ENCODE assay signal across 26 cellular contexts in genomic region chrX:129495941-129496340, GRCh38. TPM values are rescaled to one million over a fixed set of nuclear protein-coding genes. Genes with fewer than 3 reads are reported as not detected.
DNase-seq lines count a peak whose midpoint lies in the region; ATAC-seq and TF ChIP-seq lines count a peak whose summit lies in the region.
"Had no signal": no experiment of that assay in that cellular context is flagged by ENCODE, and none has a peak within 500 bp of the region (broad histone marks: within the 10 kb centered on the region; RNA-seq: fewer than 3 reads in every experiment).

No MANE protein-coding gene starts in this region.

- no peaks in the 10 kb centered on the region for H3K79me2 ChIP-seq in PC-3 (ENCODE audit: low read length)
- H3K79me2 ChIP-seq: parathyroid adenoma had no signal

- H3K36me3 Mint-ChIP-seq in osteocyte (ENCODE audit: unreplicated experiment): peaks cover 49% of the 10 kb centered on the region
- H3K36me3 Mint-ChIP-seq: activated naive CD4-positive, alpha-beta T cell treated with anti-CD3 and anti-CD28 coated beads, Interleukin-2, amount 50 U/mL, for 24 hours; CD4-positive, CD25-positive, alpha-beta regulatory T cell had no signal

- no peaks in the 10 kb centered on the region for H3K9me3 ChIP-seq in PC-3 (ENCODE audit: low read length)
- H3K9me3 ChIP-seq: heart right ventricle, left lung, upper lobe of right lung had no signal

- no peak for TF ChIP-seq CTCF in PC-3 (conservative IDR thresholded peaks at IDR 0.05; ENCODE audit: low read depth, low read length)
- TF ChIP-seq CTCF in choroid plexus epithelial cell (conservative IDR thresholded peaks at IDR 0.05; ENCODE audit: low read depth, low read length): no peak
- TF ChIP-seq CTCF in osteocyte (IDR thresholded peaks at IDR 0.05): no peak

- H3K27me3 Mint-ChIP-seq in osteocyte (ENCODE audit: unreplicated experiment): no peaks in the 10 kb centered on the region
- H3K27me3 Mint-ChIP-seq: activated CD4-positive, alpha-beta T cell treated with anti-CD3 and anti-CD28 coated beads for 36 hours; activated naive CD4-positive, alpha-beta T cell treated with anti-CD3 and anti-CD28 coated beads, Interleukin-2, amount 50 U/mL, for 24 hours; naive thymus-derived CD8-positive, alpha-beta T cell had no signal

- H3K27me3 ChIP-seq in PC-3 (ENCODE audit: low read length): no peaks in the 10 kb centered on the region
- H3K27me3 ChIP-seq: heart right ventricle, left lung, upper lobe of right lung had no signal

- peak overlapping the region; percentile 50 for H3K27ac Mint-ChIP-seq in osteocyte (ENCODE audit: unreplicated experiment)
- H3K27ac Mint-ChIP-seq: activated CD4-positive, alpha-beta T cell treated with anti-CD3 and anti-CD28 coated beads for 36 hours; activated naive CD4-positive, alpha-beta T cell treated with anti-CD3 and anti-CD28 coated beads, Interleukin-2, amount 50 U/mL, for 24 hours; activated T-cell treated with anti-CD3 and anti-CD28 coated beads, Interleukin-2, amount 50 U/mL, for 72 hours; CD4-positive, CD25-positive, alpha-beta regulatory T cell; effector memory CD8-positive, alpha-beta T cell; mesothelial cell of epicardium; naive thymus-derived CD8-positive, alpha-beta T cell; T-cell had no signal

- no peak overlapping the region; the same call in 1 of the 2 replicates for H3K9ac ChIP-seq in PC-3 (ENCODE audit: low read length)
- H3K9ac ChIP-seq: parathyroid adenoma had no signal

- H3K4me2 ChIP-seq in PC-3 (ENCODE audit: low read length): peak overlapping the region; percentile 58

- no peaks in the 10 kb centered on the region for H4K20me1 ChIP-seq in PC-3 (ENCODE audit: low read length)

- TF ChIP-seq POLR2A in GM18505 (IDR thresholded peaks at IDR 0.05; ENCODE audit: borderline replicate concordance, extremely low read depth, insufficient read depth, insufficient read length): no peak

- peak overlapping the region; percentile 77 for H3K27ac ChIP-seq in PC-3 (ENCODE audit: low read length)
- H3K27ac ChIP-seq: heart right ventricle, left lung, parathyroid adenoma, upper lobe of right lung had no signal

- no peaks in the 10 kb centered on the region for H3F3A ChIP-seq in PC-3 (ENCODE audit: low read length, unreplicated experiment)

- H3K9me2 ChIP-seq in PC-3 (replicated peaks; ENCODE audit: low read length): no peaks in the 10 kb centered on the region

- intact Hi-C loops in PC-3 (cut with micrococcal nuclease): no loop called here

- H3K4me1 Mint-ChIP-seq in osteocyte (ENCODE audit: unreplicated experiment): peaks cover 10% of the 10 kb centered on the region
- H3K4me1 Mint-ChIP-seq: activated CD4-positive, alpha-beta T cell treated with anti-CD3 and anti-CD28 coated beads for 36 hours; activated naive CD4-positive, alpha-beta T cell treated with anti-CD3 and anti-CD28 coated beads, Interleukin-2, amount 50 U/mL, for 24 hours; CD4-positive, CD25-positive, alpha-beta regulatory T cell; mesothelial cell of epicardium; naive thymus-derived CD8-positive, alpha-beta T cell; T-cell had no signal

- DNase-seq in EL (peak; percentile 43), PC-3 (peak; percentile 59), choroid plexus epithelial cell (ENCODE audit: low read depth) (peak; percentile 40), osteocyte (ENCODE audit: extremely low spot score, unreplicated experiment) (no peak), UCSD-AML1 (lab: John Stamatoyannopoulos, UW; ENCODE audit: unreplicated experiment) (no peak)
- no peak for DNase-seq in activated CD8-positive, alpha-beta memory T cell treated with anti-CD3 and anti-CD28 coated beads, Interleukin-2, amount 50 U/mL, for 4 hours
- DNase-seq: activated CD4-positive, alpha-beta T cell treated with anti-CD3 and anti-CD28 coated beads for 36 hours; activated T-cell treated with anti-CD3 and anti-CD28 coated beads, Interleukin-2, amount 50 U/mL, for 72 hours; CD4-positive, CD25-positive, alpha-beta regulatory T cell; effector memory CD8-positive, alpha-beta T cell; GDM1; heart right ventricle; KG1; left lung; MV-4-11; naive thymus-derived CD8-positive, alpha-beta T cell; NCI-H187 treated with DMSO at 0.1 percent for 48 hours; NCI-H774; right cardiac atrium; Right ventricle myocardium superior; T-cell; upper lobe of right lung had no signal

- no peak overlapping the region for H3K4me3 Mint-ChIP-seq in osteocyte (ENCODE audit: unreplicated experiment)
- H3K4me3 Mint-ChIP-seq: activated CD4-positive, alpha-beta T cell treated with anti-CD3 and anti-CD28 coated beads for 36 hours; activated naive CD4-positive, alpha-beta T cell treated with anti-CD3 and anti-CD28 coated beads, Interleukin-2, amount 50 U/mL, for 24 hours; activated T-cell treated with anti-CD3 and anti-CD28 coated beads, Interleukin-2, amount 50 U/mL, for 72 hours; CD4-positive, CD25-positive, alpha-beta regulatory T cell; effector memory CD8-positive, alpha-beta T cell; mesothelial cell of epicardium; naive thymus-derived CD8-positive, alpha-beta T cell; T-cell had no signal

- H3K4me1 ChIP-seq in PC-3 (ENCODE audit: insufficient read depth, low read length): peaks cover 45% of the 10 kb centered on the region
- H3K4me1 ChIP-seq: heart right ventricle, left lung, parathyroid adenoma, upper lobe of right lung had no signal

- H3K4me3 ChIP-seq in PC-3 (ENCODE audit: low read length): peak overlapping the region; percentile 32; the same call in 1 of the 2 replicates
- H3K4me3 ChIP-seq in choroid plexus epithelial cell (ENCODE audit: low read depth, low read length): no peak overlapping the region
- H3K4me3 ChIP-seq: heart right ventricle, left lung, upper lobe of right lung had no signal

- peaks cover 23% of the 10 kb centered on the region for H3K36me3 ChIP-seq in PC-3 (ENCODE audit: low read depth, low read length)
- H3K36me3 ChIP-seq: left lung, upper lobe of right lung had no signal

- POLR2A ChIA-PET in PC-3 (lab: Charles Lee; ENCODE audit: unreplicated experiment): interaction anchor here (0.7 kb wide), 1 partner anchor 14 kb away, joined by 3 read pairs; no protein-coding TSS in a partner anchor

- no TSS peak for BruUV-seq in PC-3 (replicated peaks; lab: Mats Ljungman, UMichigan)

- CTCF ChIA-PET in PC-3 (lab: Charles Lee): no interaction called here

- H3K9me3 Mint-ChIP-seq in osteocyte (ENCODE audit: unreplicated experiment): no peaks in the 10 kb centered on the region
- H3K9me3 Mint-ChIP-seq: activated naive CD4-positive, alpha-beta T cell treated with anti-CD3 and anti-CD28 coated beads, Interleukin-2, amount 50 U/mL, for 24 hours; activated T-cell treated with anti-CD3 and anti-CD28 coated beads, Interleukin-2, amount 50 U/mL, for 72 hours; effector memory CD8-positive, alpha-beta T cell; mesothelial cell of epicardium; naive thymus-derived CD8-positive, alpha-beta T cell; T-cell had no signal

- no peak overlapping the region for H2AFZ ChIP-seq in PC-3 (ENCODE audit: low read length)
- H2AFZ ChIP-seq: parathyroid adenoma had no signal

- ATAC-seq in PC-3 (peak; percentile 51), GM18505 (IDR thresholded peaks at IDR 0.05; ENCODE audit: unreplicated experiment) (no peak)
- ATAC-seq: activated CD4-positive, alpha-beta T cell treated with anti-CD3 and anti-CD28 coated beads for 36 hours; activated T-cell treated with anti-CD3 and anti-CD28 coated beads, Interleukin-2, amount 50 U/mL, for 72 hours; effector memory CD8-positive, alpha-beta T cell; heart right ventricle; left lung; naive thymus-derived CD8-positive, alpha-beta T cell; right cardiac atrium; T-cell; upper lobe of right lung had no signal

RNA-seq across cellular contexts. Expression of gene SMARCA1, which starts 27.3 kb away (rescaled TPM):
- total RNA-seq in PC-3 (2014; rRNA removed) (34.8 and 35.6 TPM in 2 replicates), osteocyte (118 and 121 TPM in 2 replicates)

RNA-seq across cellular contexts. Expression of gene OCRL, which starts 44.1 kb away (rescaled TPM):
- total RNA-seq in PC-3 (2014; rRNA removed) (18.7 and 19.4 TPM in 2 replicates), osteocyte (49.8 and 52.8 TPM in 2 replicates)

Comparison
In these comparisons a context has a peak if more than half of its experiments do, and no peak if none do; other contexts are left out.
1. DNase-seq: peak in EL (single experiment), PC-3 (single experiment) and choroid plexus epithelial cell (single experiment); none in osteocyte (single experiment), UCSD-AML1 (single experiment) and activated CD8-positive, alpha-beta memory T cell treated with anti-CD3 and anti-CD28 coated beads, Interleukin-2, amount 50 U/mL, for 4 hours (single experiment).